In the genomic region with DNA sequence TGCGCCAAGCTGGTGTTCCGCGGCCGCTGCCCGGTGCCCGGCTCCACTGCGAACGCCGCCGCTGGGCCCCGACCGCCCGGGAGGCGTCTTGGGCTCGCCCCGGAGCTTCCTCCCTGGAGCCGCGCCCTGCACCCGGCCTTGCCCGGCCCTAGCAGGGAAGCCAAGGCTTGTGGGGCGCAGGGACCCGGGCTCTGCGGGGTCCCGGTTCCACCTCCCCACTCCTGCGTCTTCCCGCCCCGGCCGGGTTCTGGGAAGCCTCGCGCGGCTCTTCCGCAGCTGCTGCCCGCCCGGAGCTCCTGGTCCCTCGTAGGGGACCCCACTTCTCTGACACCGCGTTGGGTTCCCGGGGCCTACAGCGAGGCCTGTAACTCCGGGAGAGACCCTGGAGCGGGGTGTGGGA, we compare ENCODE assay signal across 7 cellular contexts.
DNase-seq lines count a peak whose midpoint lies in the region; ATAC-seq and TF ChIP-seq lines count a peak whose summit lies in the region.
"Not testable (repeated sequence)": the region's sequence is repeated elsewhere in the genome, so short reads cannot be mapped to it uniquely, and the experiment has no call there.

No MANE protein-coding gene starts in this region.

- H3K4me3 ChIP-seq in H7 (ENCODE audit: insufficient read depth, low read depth, low read length), result peak overlapping the region; percentile 34
- peak overlapping the region; percentile 45 for H3K4me3 ChIP-seq in LNCaP clone FGC (ENCODE audit: low read depth, low read length)
- H3K4me3 ChIP-seq in astrocyte of the cerebellum (ENCODE audit: low read depth, low read length), result peak overlapping the region; percentile 40
- H3K4me3 ChIP-seq in choroid plexus epithelial cell (ENCODE audit: low read depth, low read length), result peak overlapping the region; percentile 54
- H3K4me3 ChIP-seq in skeletal muscle satellite cell (ENCODE audit: low read length), result not testable (repeated sequence)

- in situ Hi-C loops in astrocyte of the cerebellum (cut with HindIII; ENCODE audit: low sequenced_read_pairs), result not testable (repeated sequence)

- ATAC-seq in memory B cell (ENCODE audit: low read depth), result not testable (repeated sequence)

- H3K36me3 Mint-ChIP-seq in T-helper 2 cell treated with Interferon-gamma antibody and Interleukin-4, amounts not matched to agents 5 μg/mL and 100 μg/mL, for 36 hours (ENCODE audit: low read depth); memory B cell: not testable (repeated sequence)

- H3K27ac Mint-ChIP-seq in T-helper 2 cell treated with Interferon-gamma antibody and Interleukin-4, amounts not matched to agents 5 μg/mL and 100 μg/mL, for 36 hours; memory B cell: not testable (repeated sequence)

- peak overlapping the region; percentile 56 for H3K9ac ChIP-seq in skeletal muscle satellite cell (ENCODE audit: low read depth, low read length)

- not testable (repeated sequence) for H3K27me3 ChIP-seq in H7 (ENCODE audit: control insufficient read depth, insufficient read depth, low read length); skeletal muscle satellite cell (ENCODE audit: control insufficient read depth, insufficient read depth, low read length)

- H3K4me1 ChIP-seq in skeletal muscle satellite cell (ENCODE audit: control insufficient read depth, insufficient read depth, low read length), result not testable (repeated sequence)

- not testable (repeated sequence) for H3K27me3 Mint-ChIP-seq in T-helper 2 cell treated with Interferon-gamma antibody and Interleukin-4, amounts not matched to agents 5 μg/mL and 100 μg/mL, for 36 hours (ENCODE audit: low read depth); memory B cell

- not testable (repeated sequence) for TF ChIP-seq CTCF in LNCaP clone FGC (IDR thresholded peaks at IDR 0.05; ENCODE audit: control insufficient read depth, extremely low read depth, insufficient read depth); astrocyte of the cerebellum (IDR thresholded peaks at IDR 0.05; ENCODE audit: low read depth, low read length, missing control alignments); choroid plexus epithelial cell (conservative IDR thresholded peaks at IDR 0.05; ENCODE audit: low read depth, low read length)

- not testable (repeated sequence) for H3K9me3 ChIP-seq in skeletal muscle satellite cell (replicated peaks; ENCODE audit: low read length)

- H3K4me1 Mint-ChIP-seq in T-helper 2 cell treated with Interferon-gamma antibody and Interleukin-4, amounts not matched to agents 5 μg/mL and 100 μg/mL, for 36 hours (ENCODE audit: low read depth); memory B cell: not testable (repeated sequence)

- not testable (repeated sequence) for H3K4me2 ChIP-seq in skeletal muscle satellite cell (ENCODE audit: low read length)

- peak overlapping the region; percentile 61 for H3K4me3 Mint-ChIP-seq in T-helper 2 cell treated with Interferon-gamma antibody and Interleukin-4, amounts not matched to agents 5 μg/mL and 100 μg/mL, for 36 hours
- H3K4me3 Mint-ChIP-seq in memory B cell, result peak overlapping the region; percentile 21

- H3K36me3 ChIP-seq in H7 (replicated peaks; ENCODE audit: control insufficient read depth, insufficient read depth, low read length); skeletal muscle satellite cell (ENCODE audit: insufficient read depth, low read length): not testable (repeated sequence)

- H3K9me3 Mint-ChIP-seq in T-helper 2 cell treated with Interferon-gamma antibody and Interleukin-4, amounts not matched to agents 5 μg/mL and 100 μg/mL, for 36 hours; memory B cell: not testable (repeated sequence)

- not testable (repeated sequence) for DNase-seq in H7; LNCaP clone FGC (ENCODE audit: low read depth); T-helper 2 cell treated with Interferon-gamma antibody and Interleukin-4, amounts not matched to agents 5 μg/mL and 100 μg/mL, for 36 hours (ENCODE audit: low spot score); astrocyte of the cerebellum (ENCODE audit: low read depth); choroid plexus epithelial cell (ENCODE audit: low read depth); memory B cell (ENCODE audit: low spot score in 2 of 2)
